In genomic region chr10:50550291-50550839, GRCh38 we compare ENCODE assay signal across 1 cellular context.
TF ChIP-seq lines count a peak whose summit lies in the region.

No MANE protein-coding gene starts in this region.

TF ChIP-seq in K562, 482 proteins besides CTCF, POLR2A, EP300 and RAD21 (continued from another document and continues in another):
- TF ChIP-seq, protein P1, sequence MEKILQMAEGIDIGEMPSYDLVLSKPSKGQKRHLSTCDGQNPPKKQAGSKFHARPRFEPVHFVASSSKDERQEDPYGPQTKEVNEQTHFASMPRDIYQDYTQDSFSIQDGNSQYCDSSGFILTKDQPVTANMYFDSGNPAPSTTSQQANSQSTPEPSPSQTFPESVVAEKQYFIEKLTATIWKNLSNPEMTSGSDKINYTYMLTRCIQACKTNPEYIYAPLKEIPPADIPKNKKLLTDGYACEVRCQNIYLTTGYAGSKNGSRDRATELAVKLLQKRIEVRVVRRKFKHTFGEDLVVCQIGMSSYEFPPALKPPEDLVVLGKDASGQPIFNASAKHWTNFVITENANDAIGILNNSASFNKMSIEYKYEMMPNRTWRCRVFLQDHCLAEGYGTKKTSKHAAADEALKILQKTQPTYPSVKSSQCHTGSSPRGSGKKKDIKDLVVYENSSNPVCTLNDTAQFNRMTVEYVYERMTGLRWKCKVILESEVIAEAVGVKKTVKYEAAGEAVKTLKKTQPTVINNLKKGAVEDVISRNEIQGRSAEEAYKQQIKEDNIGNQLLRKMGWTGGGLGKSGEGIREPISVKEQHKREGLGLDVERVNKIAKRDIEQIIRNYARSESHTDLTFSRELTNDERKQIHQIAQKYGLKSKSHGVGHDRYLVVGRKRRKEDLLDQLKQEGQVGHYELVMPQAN (IDR thresholded peaks at IDR 0.05; ENCODE audit: borderline replicate concordance), result peak; percentile 80
- TF ChIP-seq NR2C2 (CRISPR knock-in tag; IDR thresholded peaks at IDR 0.05), result no peak
- peak; percentile 68 for TF ChIP-seq NR2C2 (tag; IDR thresholded peaks at IDR 0.05)
- TF ChIP-seq, protein P2, sequence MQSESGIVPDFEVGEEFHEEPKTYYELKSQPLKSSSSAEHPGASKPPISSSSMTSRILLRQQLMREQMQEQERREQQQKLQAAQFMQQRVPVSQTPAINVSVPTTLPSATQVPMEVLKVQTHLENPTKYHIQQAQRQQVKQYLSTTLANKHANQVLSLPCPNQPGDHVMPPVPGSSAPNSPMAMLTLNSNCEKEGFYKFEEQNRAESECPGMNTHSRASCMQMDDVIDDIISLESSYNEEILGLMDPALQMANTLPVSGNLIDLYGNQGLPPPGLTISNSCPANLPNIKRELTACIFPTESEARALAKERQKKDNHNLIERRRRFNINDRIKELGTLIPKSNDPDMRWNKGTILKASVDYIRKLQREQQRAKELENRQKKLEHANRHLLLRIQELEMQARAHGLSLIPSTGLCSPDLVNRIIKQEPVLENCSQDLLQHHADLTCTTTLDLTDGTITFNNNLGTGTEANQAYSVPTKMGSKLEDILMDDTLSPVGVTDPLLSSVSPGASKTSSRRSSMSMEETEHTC (IDR thresholded peaks at IDR 0.05), result peak; percentile 63; the same call in 1 of the 2 replicates
- peak; percentile 92 for TF ChIP-seq CCNT2 (IDR thresholded peaks at IDR 0.05; ENCODE audit: borderline replicate concordance, extremely low read depth, insufficient read length, low read depth, low read length)
- no peak for TF ChIP-seq JUNB (CRISPR knock-in tag; conservative IDR thresholded peaks at IDR 0.05)
- TF ChIP-seq DACH1 (IDR thresholded peaks at IDR 0.05; ENCODE audit: partially characterized antibody), result peak; percentile 93
- TF ChIP-seq LCOR (CRISPR knock-in tag; IDR thresholded peaks at IDR 0.05), result peak; percentile 94
- TF ChIP-seq MAX (CRISPR knock-in tag; IDR thresholded peaks at IDR 0.05), result peak; percentile 75
- peak; percentile 89 for TF ChIP-seq PYGO2 (tag; IDR thresholded peaks at IDR 0.05)
- peak; percentile 16; the same call in 1 of the 2 replicates for TF ChIP-seq JUN (IDR thresholded peaks at IDR 0.05; ENCODE audit: borderline replicate concordance, low read depth, low read length)
- TF ChIP-seq JUN (CRISPR knock-in tag; IDR thresholded peaks at IDR 0.05; ENCODE audit: borderline replicate concordance), result no peak
- TF ChIP-seq, protein P3, sequence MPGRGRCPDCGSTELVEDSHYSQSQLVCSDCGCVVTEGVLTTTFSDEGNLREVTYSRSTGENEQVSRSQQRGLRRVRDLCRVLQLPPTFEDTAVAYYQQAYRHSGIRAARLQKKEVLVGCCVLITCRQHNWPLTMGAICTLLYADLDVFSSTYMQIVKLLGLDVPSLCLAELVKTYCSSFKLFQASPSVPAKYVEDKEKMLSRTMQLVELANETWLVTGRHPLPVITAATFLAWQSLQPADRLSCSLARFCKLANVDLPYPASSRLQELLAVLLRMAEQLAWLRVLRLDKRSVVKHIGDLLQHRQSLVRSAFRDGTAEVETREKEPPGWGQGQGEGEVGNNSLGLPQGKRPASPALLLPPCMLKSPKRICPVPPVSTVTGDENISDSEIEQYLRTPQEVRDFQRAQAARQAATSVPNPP (IDR thresholded peaks at IDR 0.05; ENCODE audit: borderline replicate concordance, insufficient read depth, insufficient read length), result no peak
- TF ChIP-seq ZNF165 (CRISPR knock-in tag; IDR thresholded peaks at IDR 0.05; ENCODE audit: borderline replicate concordance), result no peak
- TF ChIP-seq E2F8 (IDR thresholded peaks at IDR 0.05; ENCODE audit: low read depth, partially characterized antibody), result peak; percentile 59
- TF ChIP-seq TGIF2 (CRISPR knock-in tag; IDR thresholded peaks at IDR 0.05), result no peak
- TF ChIP-seq YBX1 (IDR thresholded peaks at IDR 0.05), result peak; percentile 95; the same call in 1 of the 2 replicates
- peak; percentile 93; the same call in 1 of the 2 replicates for TF ChIP-seq EZH2 (IDR thresholded peaks at IDR 0.05; ENCODE audit: borderline replicate concordance, low read depth, low read length)
- peak; percentile 98 for TF ChIP-seq SMARCC2 (IDR thresholded peaks at IDR 0.05; ENCODE audit: low read depth)
- TF ChIP-seq DMBX1 (CRISPR knock-in tag; IDR thresholded peaks at IDR 0.05; ENCODE audit: borderline replicate concordance), result peak; percentile 99
- TF ChIP-seq CSDE1 (IDR thresholded peaks at IDR 0.05), result peak in 1 of 2 experiments; percentile 72; a peak in 1 of 4 replicates
- TF ChIP-seq KLF16 (IDR thresholded peaks at IDR 0.05), result peak; percentile 99
- TF ChIP-seq FOXO4 (CRISPR knock-in tag; IDR thresholded peaks at IDR 0.05), result no peak
- TF ChIP-seq MEF2A (IDR thresholded peaks at IDR 0.05; ENCODE audit: control insufficient read depth, low read depth, low read length), result peak; percentile 71
- no peak for TF ChIP-seq NELFE (IDR thresholded peaks at IDR 0.05; ENCODE audit: insufficient read depth, insufficient read length)
- TF ChIP-seq PRPF4 (IDR thresholded peaks at IDR 0.05; ENCODE audit: insufficient read depth, low read depth, low read length, poor library complexity, severe bottlenecking), result no peak
- TF ChIP-seq, protein P4, sequence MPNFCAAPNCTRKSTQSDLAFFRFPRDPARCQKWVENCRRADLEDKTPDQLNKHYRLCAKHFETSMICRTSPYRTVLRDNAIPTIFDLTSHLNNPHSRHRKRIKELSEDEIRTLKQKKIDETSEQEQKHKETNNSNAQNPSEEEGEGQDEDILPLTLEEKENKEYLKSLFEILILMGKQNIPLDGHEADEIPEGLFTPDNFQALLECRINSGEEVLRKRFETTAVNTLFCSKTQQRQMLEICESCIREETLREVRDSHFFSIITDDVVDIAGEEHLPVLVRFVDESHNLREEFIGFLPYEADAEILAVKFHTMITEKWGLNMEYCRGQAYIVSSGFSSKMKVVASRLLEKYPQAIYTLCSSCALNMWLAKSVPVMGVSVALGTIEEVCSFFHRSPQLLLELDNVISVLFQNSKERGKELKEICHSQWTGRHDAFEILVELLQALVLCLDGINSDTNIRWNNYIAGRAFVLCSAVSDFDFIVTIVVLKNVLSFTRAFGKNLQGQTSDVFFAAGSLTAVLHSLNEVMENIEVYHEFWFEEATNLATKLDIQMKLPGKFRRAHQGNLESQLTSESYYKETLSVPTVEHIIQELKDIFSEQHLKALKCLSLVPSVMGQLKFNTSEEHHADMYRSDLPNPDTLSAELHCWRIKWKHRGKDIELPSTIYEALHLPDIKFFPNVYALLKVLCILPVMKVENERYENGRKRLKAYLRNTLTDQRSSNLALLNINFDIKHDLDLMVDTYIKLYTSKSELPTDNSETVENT (CRISPR knock-in tag; IDR thresholded peaks at IDR 0.05), result 0 out of 2 replicates have a peak, but pooled peaks have one; percentile 38
- peak; percentile 56; the same call in 1 of the 2 replicates for TF ChIP-seq ZBTB9 (CRISPR knock-in tag; IDR thresholded peaks at IDR 0.05)
- no peak; the same call in 1 of the 2 replicates for TF ChIP-seq NR4A1 (CRISPR knock-in tag; IDR thresholded peaks at IDR 0.05)
- TF ChIP-seq NR4A1 (tag; IDR thresholded peaks at IDR 0.05), result peak; percentile 93
- TF ChIP-seq NFRKB (IDR thresholded peaks at IDR 0.05; ENCODE audit: low read depth), result 0 out of 2 replicates have a peak, but pooled peaks have one; percentile 45
- TF ChIP-seq, protein P5, sequence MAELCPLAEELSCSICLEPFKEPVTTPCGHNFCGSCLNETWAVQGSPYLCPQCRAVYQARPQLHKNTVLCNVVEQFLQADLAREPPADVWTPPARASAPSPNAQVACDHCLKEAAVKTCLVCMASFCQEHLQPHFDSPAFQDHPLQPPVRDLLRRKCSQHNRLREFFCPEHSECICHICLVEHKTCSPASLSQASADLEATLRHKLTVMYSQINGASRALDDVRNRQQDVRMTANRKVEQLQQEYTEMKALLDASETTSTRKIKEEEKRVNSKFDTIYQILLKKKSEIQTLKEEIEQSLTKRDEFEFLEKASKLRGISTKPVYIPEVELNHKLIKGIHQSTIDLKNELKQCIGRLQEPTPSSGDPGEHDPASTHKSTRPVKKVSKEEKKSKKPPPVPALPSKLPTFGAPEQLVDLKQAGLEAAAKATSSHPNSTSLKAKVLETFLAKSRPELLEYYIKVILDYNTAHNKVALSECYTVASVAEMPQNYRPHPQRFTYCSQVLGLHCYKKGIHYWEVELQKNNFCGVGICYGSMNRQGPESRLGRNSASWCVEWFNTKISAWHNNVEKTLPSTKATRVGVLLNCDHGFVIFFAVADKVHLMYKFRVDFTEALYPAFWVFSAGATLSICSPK (IDR thresholded peaks at IDR 0.05; ENCODE audit: borderline replicate concordance), result peak; percentile 97; the same call in 1 of the 2 replicates
- TF ChIP-seq ZNF584 (CRISPR knock-in tag; IDR thresholded peaks at IDR 0.05; ENCODE audit: low read depth), result peak; percentile 94
- peak; percentile 99 for TF ChIP-seq SOX6 (IDR thresholded peaks at IDR 0.05)
- TF ChIP-seq, protein P6, sequence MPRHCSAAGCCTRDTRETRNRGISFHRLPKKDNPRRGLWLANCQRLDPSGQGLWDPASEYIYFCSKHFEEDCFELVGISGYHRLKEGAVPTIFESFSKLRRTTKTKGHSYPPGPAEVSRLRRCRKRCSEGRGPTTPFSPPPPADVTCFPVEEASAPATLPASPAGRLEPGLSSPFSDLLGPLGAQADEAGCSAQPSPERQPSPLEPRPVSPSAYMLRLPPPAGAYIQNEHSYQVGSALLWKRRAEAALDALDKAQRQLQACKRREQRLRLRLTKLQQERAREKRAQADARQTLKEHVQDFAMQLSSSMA (CRISPR knock-in tag; IDR thresholded peaks at IDR 0.05), result no peak
- peak; percentile 100 for TF ChIP-seq MTA2 (IDR thresholded peaks at IDR 0.05; ENCODE audit: low read depth)
- peak; percentile 35 to 87; a peak in 3 of 4 replicates for TF ChIP-seq ETV6 (IDR thresholded peaks at IDR 0.05; ENCODE audit: borderline replicate concordance in 1 of 2, low read depth in 2 of 2, low read length in 1 of 2)
- TF ChIP-seq ETV6 (CRISPR knock-in tag; IDR thresholded peaks at IDR 0.05; ENCODE audit: borderline replicate concordance), result no peak
- TF ChIP-seq, protein P7, sequence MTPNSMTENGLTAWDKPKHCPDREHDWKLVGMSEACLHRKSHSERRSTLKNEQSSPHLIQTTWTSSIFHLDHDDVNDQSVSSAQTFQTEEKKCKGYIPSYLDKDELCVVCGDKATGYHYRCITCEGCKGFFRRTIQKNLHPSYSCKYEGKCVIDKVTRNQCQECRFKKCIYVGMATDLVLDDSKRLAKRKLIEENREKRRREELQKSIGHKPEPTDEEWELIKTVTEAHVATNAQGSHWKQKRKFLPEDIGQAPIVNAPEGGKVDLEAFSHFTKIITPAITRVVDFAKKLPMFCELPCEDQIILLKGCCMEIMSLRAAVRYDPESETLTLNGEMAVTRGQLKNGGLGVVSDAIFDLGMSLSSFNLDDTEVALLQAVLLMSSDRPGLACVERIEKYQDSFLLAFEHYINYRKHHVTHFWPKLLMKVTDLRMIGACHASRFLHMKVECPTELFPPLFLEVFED (CRISPR knock-in tag; conservative IDR thresholded peaks at IDR 0.05), result peak; percentile 85; the same call in 1 of the 2 replicates
- peak; percentile 87 for TF ChIP-seq NFE2 (IDR thresholded peaks at IDR 0.05; ENCODE audit: low read depth)
- peak; percentile 35; the same call in 1 of the 2 replicates for TF ChIP-seq ZFX (CRISPR knock-in tag; IDR thresholded peaks at IDR 0.05)
- TF ChIP-seq, protein P8, sequence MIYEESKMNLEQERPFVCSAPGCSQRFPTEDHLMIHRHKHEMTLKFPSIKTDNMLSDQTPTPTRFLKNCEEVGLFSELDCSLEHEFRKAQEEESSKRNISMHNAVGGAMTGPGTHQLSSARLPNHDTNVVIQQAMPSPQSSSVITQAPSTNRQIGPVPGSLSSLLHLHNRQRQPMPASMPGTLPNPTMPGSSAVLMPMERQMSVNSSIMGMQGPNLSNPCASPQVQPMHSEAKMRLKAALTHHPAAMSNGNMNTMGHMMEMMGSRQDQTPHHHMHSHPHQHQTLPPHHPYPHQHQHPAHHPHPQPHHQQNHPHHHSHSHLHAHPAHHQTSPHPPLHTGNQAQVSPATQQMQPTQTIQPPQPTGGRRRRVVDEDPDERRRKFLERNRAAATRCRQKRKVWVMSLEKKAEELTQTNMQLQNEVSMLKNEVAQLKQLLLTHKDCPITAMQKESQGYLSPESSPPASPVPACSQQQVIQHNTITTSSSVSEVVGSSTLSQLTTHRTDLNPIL (CRISPR knock-in tag; IDR thresholded peaks at IDR 0.05), result no peak
- TF ChIP-seq NCOA2 (IDR thresholded peaks at IDR 0.05; ENCODE audit: partially characterized antibody in 2 of 2), result peak; percentile 92 to 94
- peak in 1 of 2 experiments; percentile 67; a peak in 2 of 4 replicates for TF ChIP-seq NONO (IDR thresholded peaks at IDR 0.05; ENCODE audit: low read depth in 2 of 2, low read length in 1 of 2)
